In the genomic region with DNA sequence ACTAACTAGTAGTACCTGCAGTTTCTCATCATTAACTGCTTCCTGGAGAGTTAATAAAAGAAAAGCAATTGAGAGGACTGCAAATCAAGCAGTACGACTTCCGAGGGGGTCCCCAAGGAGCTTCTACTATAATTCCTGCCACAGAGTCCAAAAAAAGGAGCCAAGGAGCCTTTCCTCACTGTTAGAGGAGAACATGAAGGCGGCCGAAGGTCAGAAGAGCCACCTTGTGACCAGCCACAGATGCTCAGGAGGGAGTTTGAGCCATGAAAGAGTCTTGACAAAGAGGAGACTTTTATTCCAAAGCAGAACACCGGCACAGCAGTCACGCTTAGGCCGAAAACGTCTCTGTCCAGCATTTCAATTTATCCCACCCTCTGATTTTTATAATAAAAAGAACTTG, we compare ENCODE assay signal across 19 cellular contexts.
DNase-seq lines count a peak whose midpoint lies in the region; ATAC-seq and TF ChIP-seq lines count a peak whose summit lies in the region.
"Had no signal": no experiment of that assay in that cellular context is flagged by ENCODE, and none has a peak within 500 bp of the region (broad histone marks: within the 10 kb centered on the region; RNA-seq: fewer than 3 reads in every experiment).

No MANE protein-coding gene starts in this region.

- intact Hi-C loops in sciatic nerve (cut with DNase I): no loop called here
- intact Hi-C loops in activated T-helper 1 cell treated with anti-CD3 and anti-CD28 coated beads, Interleukin-12 subunit alpha, Interleukin-12 subunit beta, Interleukin-2, Interleukin-4 antibody, amounts not matched to agents 30 ng/mL and 10 ng/mL and 1 ng/mL, durations not matched to agents 14 hours and 24 hours and 36 hours (cut with micrococcal nuclease): no loop called here

- no peak for TF ChIP-seq CTCF in HEK293 (tag by site-specific recombination; IDR thresholded peaks at IDR 0.05)
- no peak for TF ChIP-seq CTCF in nephron (IDR thresholded peaks at IDR 0.05; ENCODE audit: unreplicated experiment in 3 of 3)

- H3K4me3 Mint-ChIP-seq in T-helper 17 cell: no peak overlapping the region
- H3K4me3 Mint-ChIP-seq in nephron: no peak overlapping the region
- H3K4me3 Mint-ChIP-seq in activated T-helper 1 cell treated with anti-CD3 and anti-CD28 coated beads, Interleukin-12 subunit alpha, Interleukin-12 subunit beta, Interleukin-2, Interleukin-4 antibody, amounts not matched to agents 30 ng/mL and 10 ng/mL and 1 ng/mL, durations not matched to agents 14 hours and 24 hours and 36 hours: no peak overlapping the region
- no peak overlapping the region for H3K4me3 Mint-ChIP-seq in activated naive CD4-positive, alpha-beta T cell treated with anti-CD3 and anti-CD28 coated beads, Interleukin-2, amount 10 ng/mL, durations not matched to agents 7 days and 5 days
- H3K4me3 Mint-ChIP-seq: CD8-positive, alpha-beta memory T cell had no signal

- H3K4me1 ChIP-seq in HEK293 (ENCODE audit: control insufficient read depth, insufficient read depth, low read length): no peaks in the 10 kb centered on the region
- H3K4me1 ChIP-seq: HAP-1 had no signal

- H3K36me3 Mint-ChIP-seq in T-helper 17 cell (ENCODE audit: low read depth) (no peaks in the 10 kb centered on the region), nephron (ENCODE audit: low read depth) (peaks cover 10% of the 10 kb centered on the region)
- H3K36me3 Mint-ChIP-seq in activated T-helper 1 cell treated with anti-CD3 and anti-CD28 coated beads, Interleukin-12 subunit alpha, Interleukin-12 subunit beta, Interleukin-2, Interleukin-4 antibody, amounts not matched to agents 30 ng/mL and 10 ng/mL and 1 ng/mL, durations not matched to agents 14 hours and 24 hours and 36 hours (ENCODE audit: low read depth): peaks cover 24% of the 10 kb centered on the region
- H3K36me3 Mint-ChIP-seq in activated naive CD4-positive, alpha-beta T cell treated with anti-CD3 and anti-CD28 coated beads, Interleukin-2, amount 10 ng/mL, durations not matched to agents 7 days and 5 days: peaks cover 48% of the 10 kb centered on the region

- no peaks in the 10 kb centered on the region for H3K36me3 ChIP-seq in HEK293 (ENCODE audit: control insufficient read depth in 2 of 2, insufficient read depth in 1 of 2, low read length in 2 of 2)
- H3K36me3 ChIP-seq: BE2C, HAP-1 had no signal

- no peaks in the 10 kb centered on the region for H3K27me3 Mint-ChIP-seq in T-helper 17 cell
- no peaks in the 10 kb centered on the region for H3K27me3 Mint-ChIP-seq in nephron (ENCODE audit: low read depth)
- no peaks in the 10 kb centered on the region for H3K27me3 Mint-ChIP-seq in activated T-helper 1 cell treated with anti-CD3 and anti-CD28 coated beads, Interleukin-12 subunit alpha, Interleukin-12 subunit beta, Interleukin-2, Interleukin-4 antibody, amounts not matched to agents 30 ng/mL and 10 ng/mL and 1 ng/mL, durations not matched to agents 14 hours and 24 hours and 36 hours (ENCODE audit: insufficient read depth)
- no peaks in the 10 kb centered on the region for H3K27me3 Mint-ChIP-seq in activated naive CD4-positive, alpha-beta T cell treated with anti-CD3 and anti-CD28 coated beads, Interleukin-2, amount 10 ng/mL, durations not matched to agents 7 days and 5 days
- H3K27me3 Mint-ChIP-seq: CD4-positive, CD25-positive, alpha-beta regulatory T cell; CD8-positive, alpha-beta memory T cell had no signal

- no peak for DNase-seq in T-helper 17 cell
- no peak for DNase-seq in sciatic nerve (ENCODE audit: low spot score)
- DNase-seq in DMS53 (lab: John Stamatoyannopoulos, UW): no peak
- DNase-seq in activated T-helper 1 cell treated with anti-CD3 and anti-CD28 coated beads, Interleukin-12 subunit alpha, Interleukin-12 subunit beta, Interleukin-2, Interleukin-4 antibody, amounts not matched to agents 30 ng/mL and 10 ng/mL and 1 ng/mL, durations not matched to agents 14 hours and 24 hours and 36 hours (ENCODE audit: low spot score): no peak
- DNase-seq in activated naive CD4-positive, alpha-beta T cell treated with anti-CD3 and anti-CD28 coated beads, Interleukin-2, amount 10 ng/mL, durations not matched to agents 7 days and 5 days: no peak
- DNase-seq: ACHN; BE2C; C1 segment of cervical spinal cord; CD4-positive, CD25-positive, alpha-beta regulatory T cell; CD8-positive, alpha-beta memory T cell; COR-L47; DMS79; GDM1; GM23248; IMR-90 had no signal

- H3K27ac ChIP-seq in HEK293 (ENCODE audit: extremely low read depth, low read depth, low read length): no peak overlapping the region
- H3K27ac ChIP-seq: GM23248, HL-60 had no signal

- POLR2A ChIA-PET in HEK293 (lab: Yijun Ruan, JAX): no interaction called here

- H3K4me1 Mint-ChIP-seq in T-helper 17 cell (peaks cover 18% of the 10 kb centered on the region), nephron (peaks cover 39% of the 10 kb centered on the region)
- no peaks in the 10 kb centered on the region for H3K4me1 Mint-ChIP-seq in activated T-helper 1 cell treated with anti-CD3 and anti-CD28 coated beads, Interleukin-12 subunit alpha, Interleukin-12 subunit beta, Interleukin-2, Interleukin-4 antibody, amounts not matched to agents 30 ng/mL and 10 ng/mL and 1 ng/mL, durations not matched to agents 14 hours and 24 hours and 36 hours (ENCODE audit: low read depth)
- H3K4me1 Mint-ChIP-seq in activated naive CD4-positive, alpha-beta T cell treated with anti-CD3 and anti-CD28 coated beads, Interleukin-2, amount 10 ng/mL, durations not matched to agents 7 days and 5 days: no peaks in the 10 kb centered on the region
- H3K4me1 Mint-ChIP-seq: CD8-positive, alpha-beta memory T cell had no signal

- CTCF ChIA-PET in HEK293 (lab: Yijun Ruan, JAX): no interaction called here
- CTCF ChIA-PET in activated naive CD4-positive, alpha-beta T cell treated with anti-CD3 and anti-CD28 coated beads, Interleukin-2, amount 10 ng/mL, durations not matched to agents 7 days and 5 days (lab: Charles Lee): no interaction called here

- peak overlapping the region; percentile 39 for H3K27ac Mint-ChIP-seq in T-helper 17 cell
- H3K27ac Mint-ChIP-seq in nephron: peak overlapping the region; percentile 28 to 48 (median 36)
- H3K27ac Mint-ChIP-seq in activated T-helper 1 cell treated with anti-CD3 and anti-CD28 coated beads, Interleukin-12 subunit alpha, Interleukin-12 subunit beta, Interleukin-2, Interleukin-4 antibody, amounts not matched to agents 30 ng/mL and 10 ng/mL and 1 ng/mL, durations not matched to agents 14 hours and 24 hours and 36 hours: no peak overlapping the region
- no peak overlapping the region for H3K27ac Mint-ChIP-seq in activated naive CD4-positive, alpha-beta T cell treated with anti-CD3 and anti-CD28 coated beads, Interleukin-2, amount 10 ng/mL, durations not matched to agents 7 days and 5 days
- H3K27ac Mint-ChIP-seq: CD4-positive, CD25-positive, alpha-beta regulatory T cell had no signal

- H3K9me3 ChIP-seq in HEK293 (ENCODE audit: control insufficient read depth, insufficient read depth, low read depth, low read length) (no peaks in the 10 kb centered on the region), T-helper 17 cell (ENCODE audit: control insufficient read depth, low read length, poor library complexity, severe bottlenecking) (no peaks in the 10 kb centered on the region)
- H3K9me3 ChIP-seq: BE2C, HAP-1 had no signal

- H3K4me3 ChIP-seq in HEK293 (ENCODE audit: low read depth, low read length): no peak overlapping the region
- H3K4me3 ChIP-seq: GM23248, HAP-1 had no signal

- no peaks in the 10 kb centered on the region for H3K9me3 Mint-ChIP-seq in nephron
- H3K9me3 Mint-ChIP-seq in activated T-helper 1 cell treated with anti-CD3 and anti-CD28 coated beads, Interleukin-12 subunit alpha, Interleukin-12 subunit beta, Interleukin-2, Interleukin-4 antibody, amounts not matched to agents 30 ng/mL and 10 ng/mL and 1 ng/mL, durations not matched to agents 14 hours and 24 hours and 36 hours: no peaks in the 10 kb centered on the region
- H3K9me3 Mint-ChIP-seq in activated naive CD4-positive, alpha-beta T cell treated with anti-CD3 and anti-CD28 coated beads, Interleukin-2, amount 10 ng/mL, durations not matched to agents 7 days and 5 days: no peaks in the 10 kb centered on the region
- H3K9me3 Mint-ChIP-seq: CD4-positive, CD25-positive, alpha-beta regulatory T cell; CD8-positive, alpha-beta memory T cell had no signal

- ATAC-seq in T-helper 17 cell (no peak), sciatic nerve (peak; percentile 82)

TF ChIP-seq in HEK293, 187 proteins besides CTCF, POLR2A, EP300 and RAD21:
- TF ChIP-seq, protein P1, sequence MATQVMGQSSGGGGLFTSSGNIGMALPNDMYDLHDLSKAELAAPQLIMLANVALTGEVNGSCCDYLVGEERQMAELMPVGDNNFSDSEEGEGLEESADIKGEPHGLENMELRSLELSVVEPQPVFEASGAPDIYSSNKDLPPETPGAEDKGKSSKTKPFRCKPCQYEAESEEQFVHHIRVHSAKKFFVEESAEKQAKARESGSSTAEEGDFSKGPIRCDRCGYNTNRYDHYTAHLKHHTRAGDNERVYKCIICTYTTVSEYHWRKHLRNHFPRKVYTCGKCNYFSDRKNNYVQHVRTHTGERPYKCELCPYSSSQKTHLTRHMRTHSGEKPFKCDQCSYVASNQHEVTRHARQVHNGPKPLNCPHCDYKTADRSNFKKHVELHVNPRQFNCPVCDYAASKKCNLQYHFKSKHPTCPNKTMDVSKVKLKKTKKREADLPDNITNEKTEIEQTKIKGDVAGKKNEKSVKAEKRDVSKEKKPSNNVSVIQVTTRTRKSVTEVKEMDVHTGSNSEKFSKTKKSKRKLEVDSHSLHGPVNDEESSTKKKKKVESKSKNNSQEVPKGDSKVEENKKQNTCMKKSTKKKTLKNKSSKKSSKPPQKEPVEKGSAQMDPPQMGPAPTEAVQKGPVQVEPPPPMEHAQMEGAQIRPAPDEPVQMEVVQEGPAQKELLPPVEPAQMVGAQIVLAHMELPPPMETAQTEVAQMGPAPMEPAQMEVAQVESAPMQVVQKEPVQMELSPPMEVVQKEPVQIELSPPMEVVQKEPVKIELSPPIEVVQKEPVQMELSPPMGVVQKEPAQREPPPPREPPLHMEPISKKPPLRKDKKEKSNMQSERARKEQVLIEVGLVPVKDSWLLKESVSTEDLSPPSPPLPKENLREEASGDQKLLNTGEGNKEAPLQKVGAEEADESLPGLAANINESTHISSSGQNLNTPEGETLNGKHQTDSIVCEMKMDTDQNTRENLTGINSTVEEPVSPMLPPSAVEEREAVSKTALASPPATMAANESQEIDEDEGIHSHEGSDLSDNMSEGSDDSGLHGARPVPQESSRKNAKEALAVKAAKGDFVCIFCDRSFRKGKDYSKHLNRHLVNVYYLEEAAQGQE (tag by site-specific recombination; IDR thresholded peaks at IDR 0.05): 0 out of 2 replicates have a peak, but pooled peaks have one; percentile 25
- TF ChIP-seq ZNF223 (tag by site-specific recombination; IDR thresholded peaks at IDR 0.05): no peak
TF ChIP-seq in HEK293: peak in this region for 1.

Comparison
In these comparisons a context has a peak if more than half of its experiments do, and no peak if none do; other contexts are left out.
1. H3K27ac Mint-ChIP-seq: peak in T-helper 17 cell (single experiment) and nephron (3 of 3); none in activated T-helper 1 cell treated with anti-CD3 and anti-CD28 coated beads, Interleukin-12 subunit alpha, Interleukin-12 subunit beta, Interleukin-2, Interleukin-4 antibody, amounts not matched to agents 30 ng/mL and 10 ng/mL and 1 ng/mL, durations not matched to agents 14 hours and 24 hours and 36 hours (single experiment) and activated naive CD4-positive, alpha-beta T cell treated with anti-CD3 and anti-CD28 coated beads, Interleukin-2, amount 10 ng/mL, durations not matched to agents 7 days and 5 days (single experiment).